ENCODE assay signal across 2 cellular contexts in genomic region chr14:70857499-70857895, GRCh38.
TF ChIP-seq lines count a peak whose summit lies in the region.

No MANE protein-coding gene starts in this region.

TF ChIP-seq in SK-N-SH, 30 proteins besides CTCF, POLR2A, EP300 and RAD21 (continued from another document):
- TF ChIP-seq ZBTB33 (IDR thresholded peaks at IDR 0.05; ENCODE audit: borderline replicate concordance, low read depth) (no peak), FOXJ3 (CRISPR knock-in tag; IDR thresholded peaks at IDR 0.05) (no peak), TAF1 (IDR thresholded peaks at IDR 0.05; ENCODE audit: borderline replicate concordance, low read depth, low read length) (no peak), RCOR1 (IDR thresholded peaks at IDR 0.05; ENCODE audit: low read length) (no peak), MAX (IDR thresholded peaks at IDR 0.05; ENCODE audit: low read depth) (no peak)

TF ChIP-seq in SK-N-SH treated with all-trans-retinoic acid at 6 μM for 48 hours, 23 proteins besides CTCF, POLR2A, EP300 and RAD21 (continued from another document):
- no peak for TF ChIP-seq TSHZ2 (CRISPR knock-in tag; IDR thresholded peaks at IDR 0.05)
- TF ChIP-seq ARNTL (CRISPR knock-in tag; IDR thresholded peaks at IDR 0.05; ENCODE audit: borderline replicate concordance, low read depth), result no peak
- TF ChIP-seq GLIS3 (CRISPR knock-in tag; IDR thresholded peaks at IDR 0.05), result no peak
- no peak for TF ChIP-seq OSR1 (CRISPR knock-in tag; IDR thresholded peaks at IDR 0.05)
- no peak for TF ChIP-seq ISL1 (CRISPR knock-in tag; IDR thresholded peaks at IDR 0.05)
- TF ChIP-seq ZNF8 (CRISPR knock-in tag; IDR thresholded peaks at IDR 0.05), result no peak
- no peak for TF ChIP-seq ZNF70 (CRISPR knock-in tag; IDR thresholded peaks at IDR 0.05)
- TF ChIP-seq TCF4 (CRISPR knock-in tag; IDR thresholded peaks at IDR 0.05; ENCODE audit: borderline replicate concordance), result no peak
- TF ChIP-seq ZFP30 (CRISPR knock-in tag; IDR thresholded peaks at IDR 0.05), result no peak
